Comparison of ENCODE assay signal across 13 cellular contexts in the genomic region with DNA sequence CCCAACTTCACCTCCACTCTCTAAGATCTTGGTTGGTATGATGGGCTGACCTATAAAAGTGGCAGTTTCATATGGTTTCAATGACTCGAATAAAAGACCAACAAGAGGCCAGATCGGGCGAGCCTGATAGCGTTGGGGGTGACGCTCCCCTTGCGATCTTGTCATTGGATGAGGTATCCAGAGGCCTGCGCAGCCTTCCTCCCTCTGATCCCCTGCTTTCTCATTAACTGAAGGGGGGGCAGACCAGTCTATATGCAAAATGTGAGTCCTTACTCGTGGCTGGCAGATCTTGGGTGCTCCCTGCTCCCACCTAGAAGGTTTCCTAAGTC. TPM values are rescaled to one million over a fixed set of nuclear protein-coding genes. Genes with fewer than 3 reads are reported as not detected.
DNase-seq lines count a peak whose midpoint lies in the region; ATAC-seq, FAIRE-seq and TF ChIP-seq lines count a peak whose summit lies in the region.
"Had no signal": no experiment of that assay in that cellular context is flagged by ENCODE, and none has a peak within 500 bp of the region (broad histone marks: within the 10 kb centered on the region; RNA-seq: fewer than 3 reads in every experiment).

No MANE protein-coding gene starts in this region.

- H3K36me3 Mint-ChIP-seq in activated T-cell treated with anti-CD3 and anti-CD28 coated beads, Interleukin-2, amount 50 U/mL, for 24 hours (ENCODE audit: low read depth) = no peaks in the 10 kb centered on the region
- no peaks in the 10 kb centered on the region for H3K36me3 Mint-ChIP-seq in astrocyte (ENCODE audit: low read depth, unreplicated experiment)

- H3K27ac ChIP-seq in astrocyte (ENCODE audit: low read depth, low read length) (no peak overlapping the region), liver (ENCODE audit: low read depth in 1 of 2, low read length in 2 of 2) (peak overlapping the region; percentile 86 to 95), aorta (ENCODE audit: low read depth in 1 of 2, low read length in 2 of 2) (no peak overlapping the region)
- H3K27ac ChIP-seq: brain microvascular endothelial cell had no signal

- intact Hi-C loops in aorta (cut with DNase I) = no loop called here

- H3K27me3 ChIP-seq in astrocyte (ENCODE audit: insufficient read depth, low read length) (peaks cover 42% of the 10 kb centered on the region), liver (ENCODE audit: control insufficient read depth in 4 of 4, insufficient read depth in 4 of 4, low read length in 3 of 4) (no peaks in the 10 kb centered on the region), aorta (ENCODE audit: control insufficient read depth in 1 of 2, insufficient read depth in 2 of 2, low read length in 1 of 2) (no peaks in the 10 kb centered on the region)

- no peak overlapping the region for H3K4me3 ChIP-seq in astrocyte (ENCODE audit: insufficient read depth, low read depth, low read length)
- peak overlapping the region; percentile 46 to 90 (median 71) for H3K4me3 ChIP-seq in liver (ENCODE audit: low read depth in 1 of 3, low read length in 3 of 3)
- no peak overlapping the region for H3K4me3 ChIP-seq in aorta (ENCODE audit: low read length in 2 of 2)

- no peaks in the 10 kb centered on the region for H3K79me2 ChIP-seq in astrocyte (ENCODE audit: insufficient read depth, low read length)

- H3K4me3 Mint-ChIP-seq in activated T-cell treated with anti-CD3 and anti-CD28 coated beads, Interleukin-2, amount 50 U/mL, for 24 hours = peak overlapping the region; percentile 56
- peak overlapping the region; percentile 86 for H3K4me3 Mint-ChIP-seq in astrocyte (ENCODE audit: unreplicated experiment)
- peak overlapping the region; percentile 39 to 61 for H3K4me3 Mint-ChIP-seq in stimulated activated naive CD8-positive, alpha-beta T cell treated with anti-CD3 and anti-CD28 coated beads, Interleukin-15, amount 100 ng/mL, for 72 hours

- H3K9me3 ChIP-seq in astrocyte (ENCODE audit: insufficient read depth, low read depth, low read length) = no peaks in the 10 kb centered on the region
- no peaks in the 10 kb centered on the region for H3K9me3 ChIP-seq in liver (ENCODE audit: control insufficient read depth in 4 of 4, low read length in 3 of 4)
- H3K9me3 ChIP-seq in aorta (ENCODE audit: control insufficient read depth, low read length) = no peaks in the 10 kb centered on the region

- ATAC-seq in stimulated activated naive CD8-positive, alpha-beta T cell treated with anti-CD3 and anti-CD28 coated beads, Interleukin-15, amount 100 ng/mL, for 72 hours = no peak
- ATAC-seq in aorta (ENCODE audit: low FRiP score) (no peak), GM19035 (IDR thresholded peaks at IDR 0.05; ENCODE audit: unreplicated experiment) (no peak)

- no peak overlapping the region for H3K27ac Mint-ChIP-seq in activated T-cell treated with anti-CD3 and anti-CD28 coated beads, Interleukin-2, amount 50 U/mL, for 24 hours
- no peak overlapping the region for H3K27ac Mint-ChIP-seq in astrocyte (ENCODE audit: unreplicated experiment)
- H3K27ac Mint-ChIP-seq in stimulated activated naive CD8-positive, alpha-beta T cell treated with anti-CD3 and anti-CD28 coated beads, Interleukin-15, amount 100 ng/mL, for 72 hours = no peak overlapping the region

- no peaks in the 10 kb centered on the region for H4K20me1 ChIP-seq in astrocyte (ENCODE audit: insufficient read depth, low read length)

- no peak overlapping the region for H2AFZ ChIP-seq in astrocyte (ENCODE audit: low read depth, low read length)

- TF ChIP-seq RAD21 in liver (IDR thresholded peaks at IDR 0.05) = no peak

- TF ChIP-seq CTCF in astrocyte (IDR thresholded peaks at IDR 0.05; ENCODE audit: insufficient read depth, low read depth, low read length) (no peak), liver (IDR thresholded peaks at IDR 0.05; ENCODE audit: low read depth, low read length, missing input control) (no peak)

- WGBS in liver = 32% methylated on average over 8 of the region's 8 CpGs
- WGBS in aorta, 2 donors = 50 to 52% methylated on average over 8 of the region's 8 CpGs

- H3K4me1 ChIP-seq in astrocyte (ENCODE audit: insufficient read depth, low read length) (peaks cover 8% of the 10 kb centered on the region), liver (ENCODE audit: control insufficient read depth in 4 of 4, insufficient read depth in 4 of 4, low read length in 3 of 4) (peaks cover 10 to 52% (median 43%) of the 10 kb centered on the region in 4 donors), aorta (ENCODE audit: control insufficient read depth in 1 of 2, insufficient read depth in 2 of 2, low read length in 2 of 2) (no peaks in the 10 kb centered on the region)

- no peak for DNase-seq in activated T-cell treated with anti-CD3 and anti-CD28 coated beads, Interleukin-2, amount 50 U/mL, for 24 hours
- DNase-seq in activated T-cell treated with anti-CD3 and anti-CD28 coated beads, Interleukin-2, amount 50 U/mL, for 1 hour = no peak
- DNase-seq in astrocyte (ENCODE audit: low read depth) = no peak
- DNase-seq in stimulated activated naive CD8-positive, alpha-beta T cell treated with anti-CD3 and anti-CD28 coated beads, Interleukin-15, amount 100 ng/mL, for 72 hours = no peak
- DNase-seq in aorta = no peak
- DNase-seq in A172 (ENCODE audit: low spot score) = no peak
- DNase-seq: brain microvascular endothelial cell, DMS79 treated with DMSO at 0.1 percent for 48 hours, NCI-H2029, T1000 had no signal

- H3K4me1 Mint-ChIP-seq in activated T-cell treated with anti-CD3 and anti-CD28 coated beads, Interleukin-2, amount 50 U/mL, for 24 hours (ENCODE audit: low read depth) = peaks cover 11% of the 10 kb centered on the region
- H3K4me1 Mint-ChIP-seq in astrocyte (ENCODE audit: low read depth, unreplicated experiment) = peaks cover 2% of the 10 kb centered on the region
- peaks cover 14% of the 10 kb centered on the region for H3K4me1 Mint-ChIP-seq in stimulated activated naive CD8-positive, alpha-beta T cell treated with anti-CD3 and anti-CD28 coated beads, Interleukin-15, amount 100 ng/mL, for 72 hours

- peaks cover 60% of the 10 kb centered on the region for H3K27me3 Mint-ChIP-seq in activated T-cell treated with anti-CD3 and anti-CD28 coated beads, Interleukin-2, amount 50 U/mL, for 24 hours
- H3K27me3 Mint-ChIP-seq in astrocyte (ENCODE audit: low read depth, unreplicated experiment) = peaks cover 28% of the 10 kb centered on the region
- H3K27me3 Mint-ChIP-seq in stimulated activated naive CD8-positive, alpha-beta T cell treated with anti-CD3 and anti-CD28 coated beads, Interleukin-15, amount 100 ng/mL, for 72 hours = peaks cover 65% of the 10 kb centered on the region

- H3K9ac ChIP-seq in astrocyte (ENCODE audit: low read length) (no peak overlapping the region), liver (ENCODE audit: low read depth in 1 of 2, low read length in 2 of 2) (peak overlapping the region; percentile 30 to 41)

- no peaks in the 10 kb centered on the region for H3K9me3 Mint-ChIP-seq in activated T-cell treated with anti-CD3 and anti-CD28 coated beads, Interleukin-2, amount 50 U/mL, for 24 hours
- H3K9me3 Mint-ChIP-seq in astrocyte (ENCODE audit: unreplicated experiment) = no peaks in the 10 kb centered on the region
- H3K9me3 Mint-ChIP-seq in stimulated activated naive CD8-positive, alpha-beta T cell treated with anti-CD3 and anti-CD28 coated beads, Interleukin-15, amount 100 ng/mL, for 72 hours = no peaks in the 10 kb centered on the region

- H3K36me3 ChIP-seq in astrocyte (ENCODE audit: insufficient read depth, low read length) (no peaks in the 10 kb centered on the region), liver (ENCODE audit: control insufficient read depth in 4 of 4, insufficient read depth in 3 of 4, low read depth in 1 of 4, low read length in 3 of 4) (no peaks in the 10 kb centered on the region), aorta (ENCODE audit: control insufficient read depth in 1 of 2, insufficient read depth in 2 of 2, low read length in 1 of 2) (no peaks in the 10 kb centered on the region)
- H3K36me3 ChIP-seq: brain microvascular endothelial cell had no signal

- H3K4me2 ChIP-seq in astrocyte (ENCODE audit: low read length) = no peak overlapping the region

- FAIRE-seq in astrocyte (lab: Jason Lieb, UNC) = no peak
- FAIRE-seq: A204.1 had no signal

TF ChIP-seq in liver, 16 proteins besides CTCF, POLR2A, EP300 and RAD21 (continues in another document):
- TF ChIP-seq TAF1 (conservative IDR thresholded peaks at IDR 0.05) (no peak), NR2F2 (IDR thresholded peaks at IDR 0.05) (no peak), JUND (IDR thresholded peaks at IDR 0.05) (no peak), MAX (IDR thresholded peaks at IDR 0.05) (no peak), FOXA1 (IDR thresholded peaks at IDR 0.05) (no peak), ZBTB33 (IDR thresholded peaks at IDR 0.05) (no peak), EGR1 (IDR thresholded peaks at IDR 0.05; ENCODE audit: low read depth in 2 of 2) (no peak), HNF4A (conservative IDR thresholded peaks at IDR 0.05) (no peak), HNF4G (IDR thresholded peaks at IDR 0.05) (no peak), RXRA (IDR thresholded peaks at IDR 0.05) (no peak)
- TF ChIP-seq, protein P1, sequence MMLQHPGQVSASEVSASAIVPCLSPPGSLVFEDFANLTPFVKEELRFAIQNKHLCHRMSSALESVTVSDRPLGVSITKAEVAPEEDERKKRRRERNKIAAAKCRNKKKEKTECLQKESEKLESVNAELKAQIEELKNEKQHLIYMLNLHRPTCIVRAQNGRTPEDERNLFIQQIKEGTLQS (IDR thresholded peaks at IDR 0.05) = no peak

RNA-seq across cellular contexts. Expression of gene COBL, which starts 0.9 kb away (rescaled TPM):
- total RNA-seq in astrocyte = 3.6 and 6.4 TPM in 2 replicates
- 10 to 100 TPM in 1 of 2 donors, 1 to 10 TPM in 1; 5.8 to 18.7 TPM for total RNA-seq in liver
- 10 to 100 TPM in 1 of 2 donors, 1 to 10 TPM in 1; 8.6 to 12.8 TPM for polyA plus RNA-seq in liver
- total RNA-seq in aorta = 1 to 10 TPM in 1 of 2 donors, under 1 TPM in 1; 0.75 to 1.5 TPM
- 1 to 10 TPM in 1 of 2 donors, under 1 TPM in 1; 0.31 to 5.3 TPM for polyA plus RNA-seq in aorta
- 1.0 and 1.6 TPM in 2 replicates for total RNA-seq in A172 (2014; rRNA removed; shearing (Covaris generic))

Comparison
In these comparisons a context has a peak if more than half of its experiments do, and no peak if none do; other contexts are left out.
1. H3K27ac ChIP-seq: peak in liver (2 of 2); none in astrocyte (single experiment) and aorta (0 of 2).
2. H3K4me3 ChIP-seq: peak in liver (3 of 3); none in astrocyte (single experiment) and aorta (0 of 2).
3. Peak in every context shown above with its lines, with median percentiles within 50 percentile points of each other: H3K4me3 Mint-ChIP-seq.